Comparison of ENCODE assay signal across 1 cellular context in the genomic region with DNA sequence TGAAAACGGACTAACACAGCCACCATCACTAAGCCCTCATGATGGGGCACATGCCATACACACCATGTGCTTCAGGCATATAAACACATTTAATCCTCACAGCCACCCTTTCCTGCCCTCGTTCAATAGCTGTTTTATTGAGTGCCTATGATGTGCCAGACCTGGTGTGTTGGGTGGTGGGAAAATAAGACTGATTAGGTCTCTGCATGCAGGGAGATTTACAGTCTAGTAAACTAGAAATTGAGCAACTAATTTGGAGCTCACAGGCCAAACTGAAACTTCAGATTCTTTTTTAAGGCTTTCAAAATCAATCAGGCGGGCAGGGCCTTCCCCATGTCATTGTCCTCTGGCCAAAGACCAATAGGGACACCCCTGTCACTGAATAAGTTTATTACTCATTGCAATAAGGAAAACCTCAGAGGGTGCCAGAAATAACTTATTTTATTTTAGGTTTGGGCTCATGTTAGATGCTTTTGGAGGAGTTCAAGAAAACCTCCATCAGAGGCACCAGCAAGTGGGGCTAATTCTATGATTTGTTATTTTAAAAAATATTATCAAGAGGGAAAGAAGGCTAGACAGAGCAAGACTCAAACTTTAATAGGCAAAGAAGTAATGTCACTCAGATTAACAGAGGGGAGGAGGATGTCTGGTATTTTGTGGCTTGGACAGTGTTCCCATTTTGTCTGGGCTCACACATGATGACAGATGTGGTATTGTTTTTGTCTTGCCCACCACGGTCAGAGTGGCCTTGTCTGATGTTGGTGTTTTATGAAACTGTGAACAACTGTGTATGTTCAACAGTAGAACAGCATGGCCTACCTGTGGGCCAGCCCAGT.
TF ChIP-seq lines count a peak whose summit lies in the region.

No MANE protein-coding gene starts in this region.

TF ChIP-seq in GM12878, 131 proteins besides CTCF, POLR2A, EP300 and RAD21 (continued from another document and continues in another):
- TF ChIP-seq, protein P1, sequence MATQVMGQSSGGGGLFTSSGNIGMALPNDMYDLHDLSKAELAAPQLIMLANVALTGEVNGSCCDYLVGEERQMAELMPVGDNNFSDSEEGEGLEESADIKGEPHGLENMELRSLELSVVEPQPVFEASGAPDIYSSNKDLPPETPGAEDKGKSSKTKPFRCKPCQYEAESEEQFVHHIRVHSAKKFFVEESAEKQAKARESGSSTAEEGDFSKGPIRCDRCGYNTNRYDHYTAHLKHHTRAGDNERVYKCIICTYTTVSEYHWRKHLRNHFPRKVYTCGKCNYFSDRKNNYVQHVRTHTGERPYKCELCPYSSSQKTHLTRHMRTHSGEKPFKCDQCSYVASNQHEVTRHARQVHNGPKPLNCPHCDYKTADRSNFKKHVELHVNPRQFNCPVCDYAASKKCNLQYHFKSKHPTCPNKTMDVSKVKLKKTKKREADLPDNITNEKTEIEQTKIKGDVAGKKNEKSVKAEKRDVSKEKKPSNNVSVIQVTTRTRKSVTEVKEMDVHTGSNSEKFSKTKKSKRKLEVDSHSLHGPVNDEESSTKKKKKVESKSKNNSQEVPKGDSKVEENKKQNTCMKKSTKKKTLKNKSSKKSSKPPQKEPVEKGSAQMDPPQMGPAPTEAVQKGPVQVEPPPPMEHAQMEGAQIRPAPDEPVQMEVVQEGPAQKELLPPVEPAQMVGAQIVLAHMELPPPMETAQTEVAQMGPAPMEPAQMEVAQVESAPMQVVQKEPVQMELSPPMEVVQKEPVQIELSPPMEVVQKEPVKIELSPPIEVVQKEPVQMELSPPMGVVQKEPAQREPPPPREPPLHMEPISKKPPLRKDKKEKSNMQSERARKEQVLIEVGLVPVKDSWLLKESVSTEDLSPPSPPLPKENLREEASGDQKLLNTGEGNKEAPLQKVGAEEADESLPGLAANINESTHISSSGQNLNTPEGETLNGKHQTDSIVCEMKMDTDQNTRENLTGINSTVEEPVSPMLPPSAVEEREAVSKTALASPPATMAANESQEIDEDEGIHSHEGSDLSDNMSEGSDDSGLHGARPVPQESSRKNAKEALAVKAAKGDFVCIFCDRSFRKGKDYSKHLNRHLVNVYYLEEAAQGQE (IDR thresholded peaks at IDR 0.05; ENCODE audit: low read depth, low read length) = no peak
- TF ChIP-seq, protein P2, sequence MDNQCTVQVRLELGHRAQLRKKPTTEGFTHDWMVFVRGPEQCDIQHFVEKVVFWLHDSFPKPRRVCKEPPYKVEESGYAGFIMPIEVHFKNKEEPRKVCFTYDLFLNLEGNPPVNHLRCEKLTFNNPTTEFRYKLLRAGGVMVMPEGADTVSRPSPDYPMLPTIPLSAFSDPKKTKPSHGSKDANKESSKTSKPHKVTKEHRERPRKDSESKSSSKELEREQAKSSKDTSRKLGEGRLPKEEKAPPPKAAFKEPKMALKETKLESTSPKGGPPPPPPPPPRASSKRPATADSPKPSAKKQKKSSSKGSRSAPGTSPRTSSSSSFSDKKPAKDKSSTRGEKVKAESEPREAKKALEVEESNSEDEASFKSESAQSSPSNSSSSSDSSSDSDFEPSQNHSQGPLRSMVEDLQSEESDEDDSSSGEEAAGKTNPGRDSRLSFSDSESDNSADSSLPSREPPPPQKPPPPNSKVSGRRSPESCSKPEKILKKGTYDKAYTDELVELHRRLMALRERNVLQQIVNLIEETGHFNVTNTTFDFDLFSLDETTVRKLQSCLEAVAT (IDR thresholded peaks at IDR 0.05) = no peak
- TF ChIP-seq, protein P3, sequence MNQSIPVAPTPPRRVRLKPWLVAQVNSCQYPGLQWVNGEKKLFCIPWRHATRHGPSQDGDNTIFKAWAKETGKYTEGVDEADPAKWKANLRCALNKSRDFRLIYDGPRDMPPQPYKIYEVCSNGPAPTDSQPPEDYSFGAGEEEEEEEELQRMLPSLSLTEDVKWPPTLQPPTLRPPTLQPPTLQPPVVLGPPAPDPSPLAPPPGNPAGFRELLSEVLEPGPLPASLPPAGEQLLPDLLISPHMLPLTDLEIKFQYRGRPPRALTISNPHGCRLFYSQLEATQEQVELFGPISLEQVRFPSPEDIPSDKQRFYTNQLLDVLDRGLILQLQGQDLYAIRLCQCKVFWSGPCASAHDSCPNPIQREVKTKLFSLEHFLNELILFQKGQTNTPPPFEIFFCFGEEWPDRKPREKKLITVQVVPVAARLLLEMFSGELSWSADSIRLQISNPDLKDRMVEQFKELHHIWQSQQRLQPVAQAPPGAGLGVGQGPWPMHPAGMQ (IDR thresholded peaks at IDR 0.05; ENCODE audit: borderline replicate concordance) = no peak
- TF ChIP-seq DPF2 (IDR thresholded peaks at IDR 0.05) (peak; percentile 72), EED (IDR thresholded peaks at IDR 0.05; ENCODE audit: low read depth) (0 out of 2 replicates have a peak, but pooled peaks have one; percentile 68), JUND (IDR thresholded peaks at IDR 0.05; ENCODE audit: low read depth, low read length) (peak; percentile 74), STAT3 (IDR thresholded peaks at IDR 0.05; ENCODE audit: low read depth, low read length) (no peak; the same call in 1 of the 2 replicates), ZNF384 (IDR thresholded peaks at IDR 0.05; ENCODE audit: borderline replicate concordance, low read depth, low read length) (no peak), RUNX3 (IDR thresholded peaks at IDR 0.05; ENCODE audit: low read length) (peak; percentile 95), ZNF207 (IDR thresholded peaks at IDR 0.05; ENCODE audit: borderline replicate concordance) (0 out of 2 replicates have a peak, but pooled peaks have one; percentile 49), POU2F2 (IDR thresholded peaks at IDR 0.05; ENCODE audit: borderline replicate concordance, low read depth, low read length) (peak; percentile 39; the same call in 2 of the 3 replicates), BMI1 (IDR thresholded peaks at IDR 0.05; ENCODE audit: borderline replicate concordance) (peak; percentile 38; the same call in 1 of the 2 replicates), RFX5 (IDR thresholded peaks at IDR 0.05; ENCODE audit: low read depth, low read length) (no peak), SREBF2 (IDR thresholded peaks at IDR 0.05; ENCODE audit: low read length) (no peak), CHD2 (IDR thresholded peaks at IDR 0.05; ENCODE audit: borderline replicate concordance, low read depth, low read length) (peak; percentile 62; the same call in 1 of the 2 replicates), SIX5 (IDR thresholded peaks at IDR 0.05; ENCODE audit: low read depth, low read length, severe bottlenecking) (no peak), LARP7 (IDR thresholded peaks at IDR 0.05) (no peak), ASH2L (IDR thresholded peaks at IDR 0.05; ENCODE audit: borderline replicate concordance, low read depth) (peak; percentile 60; the same call in 1 of the 2 replicates), TCF12 (IDR thresholded peaks at IDR 0.05; ENCODE audit: low read depth, low read length) (0 out of 2 replicates have a peak, but pooled peaks have one; percentile 28), PAX5 (IDR thresholded peaks at IDR 0.05; ENCODE audit: borderline replicate concordance, low read depth, low read length) (peak; percentile 61; the same call in 1 of the 2 replicates), SMAD5 (IDR thresholded peaks at IDR 0.05; ENCODE audit: low read depth) (peak; percentile 51; the same call in 1 of the 2 replicates), ZNF622 (IDR thresholded peaks at IDR 0.05) (no peak), HCFC1 (IDR thresholded peaks at IDR 0.05; ENCODE audit: low read length) (no peak), RBBP5 (conservative IDR thresholded peaks at IDR 0.05) (0 out of 2 replicates have a peak, but pooled peaks have one; percentile 24), TARDBP (IDR thresholded peaks at IDR 0.05; ENCODE audit: borderline replicate concordance) (0 out of 2 replicates have a peak, but pooled peaks have one; percentile 45), SMAD1 (IDR thresholded peaks at IDR 0.05; ENCODE audit: low read depth, partially characterized antibody) (no peak), KAT2A (conservative IDR thresholded peaks at IDR 0.05; ENCODE audit: control insufficient read depth, low read depth, low read length) (no peak), NR2C1 (IDR thresholded peaks at IDR 0.05) (no peak), CBFB (IDR thresholded peaks at IDR 0.05; ENCODE audit: low read depth) (peak; percentile 79), BCL11A (IDR thresholded peaks at IDR 0.05; ENCODE audit: low read depth, low read length) (peak; percentile 78)
- TF ChIP-seq, protein P4, sequence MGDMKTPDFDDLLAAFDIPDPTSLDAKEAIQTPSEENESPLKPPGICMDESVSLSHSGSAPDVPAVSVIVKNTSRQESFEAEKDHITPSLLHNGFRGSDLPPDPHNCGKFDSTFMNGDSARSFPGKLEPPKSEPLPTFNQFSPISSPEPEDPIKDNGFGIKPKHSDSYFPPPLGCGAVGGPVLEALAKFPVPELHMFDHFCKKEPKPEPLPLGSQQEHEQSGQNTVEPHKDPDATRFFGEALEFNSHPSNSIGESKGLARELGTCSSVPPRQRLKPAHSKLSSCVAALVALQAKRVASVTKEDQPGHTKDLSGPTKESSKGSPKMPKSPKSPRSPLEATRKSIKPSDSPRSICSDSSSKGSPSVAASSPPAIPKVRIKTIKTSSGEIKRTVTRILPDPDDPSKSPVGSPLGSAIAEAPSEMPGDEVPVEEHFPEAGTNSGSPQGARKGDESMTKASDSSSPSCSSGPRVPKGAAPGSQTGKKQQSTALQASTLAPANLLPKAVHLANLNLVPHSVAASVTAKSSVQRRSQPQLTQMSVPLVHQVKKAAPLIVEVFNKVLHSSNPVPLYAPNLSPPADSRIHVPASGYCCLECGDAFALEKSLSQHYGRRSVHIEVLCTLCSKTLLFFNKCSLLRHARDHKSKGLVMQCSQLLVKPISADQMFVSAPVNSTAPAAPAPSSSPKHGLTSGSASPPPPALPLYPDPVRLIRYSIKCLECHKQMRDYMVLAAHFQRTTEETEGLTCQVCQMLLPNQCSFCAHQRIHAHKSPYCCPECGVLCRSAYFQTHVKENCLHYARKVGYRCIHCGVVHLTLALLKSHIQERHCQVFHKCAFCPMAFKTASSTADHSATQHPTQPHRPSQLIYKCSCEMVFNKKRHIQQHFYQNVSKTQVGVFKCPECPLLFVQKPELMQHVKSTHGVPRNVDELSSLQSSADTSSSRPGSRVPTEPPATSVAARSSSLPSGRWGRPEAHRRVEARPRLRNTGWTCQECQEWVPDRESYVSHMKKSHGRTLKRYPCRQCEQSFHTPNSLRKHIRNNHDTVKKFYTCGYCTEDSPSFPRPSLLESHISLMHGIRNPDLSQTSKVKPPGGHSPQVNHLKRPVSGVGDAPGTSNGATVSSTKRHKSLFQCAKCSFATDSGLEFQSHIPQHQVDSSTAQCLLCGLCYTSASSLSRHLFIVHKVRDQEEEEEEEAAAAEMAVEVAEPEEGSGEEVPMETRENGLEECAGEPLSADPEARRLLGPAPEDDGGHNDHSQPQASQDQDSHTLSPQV (IDR thresholded peaks at IDR 0.05) = 0 out of 2 replicates have a peak, but pooled peaks have one; percentile 45
- TF ChIP-seq, protein P5, sequence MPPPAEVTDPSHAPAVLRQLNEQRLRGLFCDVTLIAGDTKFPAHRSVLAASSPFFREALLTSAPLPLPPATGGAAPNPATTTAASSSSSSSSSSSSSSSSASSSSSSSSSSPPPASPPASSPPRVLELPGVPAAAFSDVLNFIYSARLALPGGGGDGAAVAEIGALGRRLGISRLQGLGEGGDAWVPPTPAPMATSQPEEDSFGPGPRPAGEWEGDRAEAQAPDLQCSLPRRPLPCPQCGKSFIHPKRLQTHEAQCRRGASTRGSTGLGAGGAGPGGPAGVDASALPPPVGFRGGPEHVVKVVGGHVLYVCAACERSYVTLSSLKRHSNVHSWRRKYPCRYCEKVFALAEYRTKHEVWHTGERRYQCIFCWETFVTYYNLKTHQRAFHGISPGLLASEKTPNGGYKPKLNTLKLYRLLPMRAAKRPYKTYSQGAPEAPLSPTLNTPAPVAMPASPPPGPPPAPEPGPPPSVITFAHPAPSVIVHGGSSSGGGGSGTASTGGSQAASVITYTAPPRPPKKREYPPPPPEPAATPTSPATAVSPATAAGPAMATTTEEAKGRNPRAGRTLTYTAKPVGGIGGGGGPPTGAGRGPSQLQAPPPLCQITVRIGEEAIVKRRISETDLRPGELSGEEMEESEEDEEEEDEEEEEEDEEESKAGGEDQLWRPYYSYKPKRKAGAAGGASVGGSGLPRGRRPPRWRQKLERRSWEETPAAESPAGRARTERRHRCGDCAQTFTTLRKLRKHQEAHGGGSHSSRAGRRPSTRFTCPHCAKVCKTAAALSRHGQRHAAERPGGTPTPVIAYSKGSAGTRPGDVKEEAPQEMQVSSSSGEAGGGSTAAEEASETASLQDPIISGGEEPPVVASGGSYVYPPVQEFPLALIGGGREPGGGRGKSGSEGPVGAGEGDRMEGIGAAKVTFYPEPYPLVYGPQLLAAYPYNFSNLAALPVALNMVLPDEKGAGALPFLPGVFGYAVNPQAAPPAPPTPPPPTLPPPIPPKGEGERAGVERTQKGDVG (CRISPR knock-in tag; IDR thresholded peaks at IDR 0.05) = 0 out of 2 replicates have a peak, but pooled peaks have one; percentile 30
- TF ChIP-seq, protein P6, sequence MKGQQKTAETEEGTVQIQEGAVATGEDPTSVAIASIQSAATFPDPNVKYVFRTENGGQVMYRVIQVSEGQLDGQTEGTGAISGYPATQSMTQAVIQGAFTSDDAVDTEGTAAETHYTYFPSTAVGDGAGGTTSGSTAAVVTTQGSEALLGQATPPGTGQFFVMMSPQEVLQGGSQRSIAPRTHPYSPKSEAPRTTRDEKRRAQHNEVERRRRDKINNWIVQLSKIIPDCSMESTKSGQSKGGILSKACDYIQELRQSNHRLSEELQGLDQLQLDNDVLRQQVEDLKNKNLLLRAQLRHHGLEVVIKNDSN (IDR thresholded peaks at IDR 0.05; ENCODE audit: borderline replicate concordance, extremely low read length, insufficient read depth, low read depth, low read length) = no peak
- TF ChIP-seq, protein P7, sequence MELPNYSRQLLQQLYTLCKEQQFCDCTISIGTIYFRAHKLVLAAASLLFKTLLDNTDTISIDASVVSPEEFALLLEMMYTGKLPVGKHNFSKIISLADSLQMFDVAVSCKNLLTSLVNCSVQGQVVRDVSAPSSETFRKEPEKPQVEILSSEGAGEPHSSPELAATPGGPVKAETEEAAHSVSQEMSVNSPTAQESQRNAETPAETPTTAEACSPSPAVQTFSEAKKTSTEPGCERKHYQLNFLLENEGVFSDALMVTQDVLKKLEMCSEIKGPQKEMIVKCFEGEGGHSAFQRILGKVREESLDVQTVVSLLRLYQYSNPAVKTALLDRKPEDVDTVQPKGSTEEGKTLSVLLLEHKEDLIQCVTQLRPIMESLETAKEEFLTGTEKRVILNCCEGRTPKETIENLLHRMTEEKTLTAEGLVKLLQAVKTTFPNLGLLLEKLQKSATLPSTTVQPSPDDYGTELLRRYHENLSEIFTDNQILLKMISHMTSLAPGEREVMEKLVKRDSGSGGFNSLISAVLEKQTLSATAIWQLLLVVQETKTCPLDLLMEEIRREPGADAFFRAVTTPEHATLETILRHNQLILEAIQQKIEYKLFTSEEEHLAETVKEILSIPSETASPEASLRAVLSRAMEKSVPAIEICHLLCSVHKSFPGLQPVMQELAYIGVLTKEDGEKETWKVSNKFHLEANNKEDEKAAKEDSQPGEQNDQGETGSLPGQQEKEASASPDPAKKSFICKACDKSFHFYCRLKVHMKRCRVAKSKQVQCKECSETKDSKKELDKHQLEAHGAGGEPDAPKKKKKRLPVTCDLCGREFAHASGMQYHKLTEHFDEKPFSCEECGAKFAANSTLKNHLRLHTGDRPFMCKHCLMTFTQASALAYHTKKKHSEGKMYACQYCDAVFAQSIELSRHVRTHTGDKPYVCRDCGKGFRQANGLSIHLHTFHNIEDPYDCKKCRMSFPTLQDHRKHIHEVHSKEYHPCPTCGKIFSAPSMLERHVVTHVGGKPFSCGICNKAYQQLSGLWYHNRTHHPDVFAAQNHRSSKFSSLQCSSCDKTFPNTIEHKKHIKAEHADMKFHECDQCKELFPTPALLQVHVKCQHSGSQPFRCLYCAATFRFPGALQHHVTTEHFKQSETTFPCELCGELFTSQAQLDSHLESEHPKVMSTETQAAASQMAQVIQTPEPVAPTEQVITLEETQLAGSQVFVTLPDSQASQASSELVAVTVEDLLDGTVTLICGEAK (IDR thresholded peaks at IDR 0.05; ENCODE audit: borderline replicate concordance) = no peak
